ENCODE assay signal across 12 cellular contexts in genomic region chr16:30562021-30562420, GRCh38. TPM values are rescaled to one million over a fixed set of nuclear protein-coding genes. Genes with fewer than 3 reads are reported as not detected.
A peak's percentile ranks its signal among the peaks of the same experiment; 100 is the strongest.
DNase-seq lines count a peak whose midpoint lies in the region; FAIRE-seq and TF ChIP-seq lines count a peak whose summit lies in the region.
"Had no signal": no experiment of that assay in that cellular context is flagged by ENCODE, and none has a peak within 500 bp of the region (broad histone marks: within the 10 kb centered on the region; RNA-seq: fewer than 3 reads in every experiment).

No MANE protein-coding gene starts in this region.

- CTCF ChIA-PET in GM10248 (lab: Yijun Ruan, JAX) = interaction anchor here (1.0 to 1.3 kb wide), 3 partner anchors 10 to 132 kb away, joined by 3 to 5 read pairs (median 3); partner anchors contain the start of genes DCTPP1 and ZNF688

- no peak overlapping the region for H3K27ac ChIP-seq in neuronal stem cell (replicated peaks; ENCODE audit: low read length)

- H3K36me3 ChIP-seq in neuronal stem cell (replicated peaks in 1 of 2; ENCODE audit: control insufficient read depth in 2 of 2, insufficient read depth in 2 of 2, low read length in 2 of 2) = no peaks in the 10 kb centered on the region
- H3K36me3 ChIP-seq: pancreas had no signal

- H3K79me1 ChIP-seq in neuronal stem cell (ENCODE audit: low read depth, low read length) = peaks cover 6% of the 10 kb centered on the region

- no peak overlapping the region for H4K8ac ChIP-seq in neuronal stem cell (ENCODE audit: low read depth, low read length)

- peaks cover 0 to 4% of the 10 kb centered on the region in 2 donors for H3K9me3 ChIP-seq in neuronal stem cell (replicated peaks in 1 of 2; ENCODE audit: control insufficient read depth in 2 of 2, insufficient read depth in 1 of 2, low read depth in 1 of 2, low read length in 2 of 2)
- H3K9me3 ChIP-seq: body of pancreas, pancreas had no signal

- H3K4ac ChIP-seq in neuronal stem cell (ENCODE audit: low read length) = no peak overlapping the region

- peak overlapping the region; percentile 56 for H3K14ac ChIP-seq in neuronal stem cell (ENCODE audit: low read length)

- no peak overlapping the region for H2BK5ac ChIP-seq in neuronal stem cell (ENCODE audit: low read length)

- no peak overlapping the region for H2BK12ac ChIP-seq in neuronal stem cell (ENCODE audit: low read length)

- peaks cover 5 to 7% of the 10 kb centered on the region in 2 donors for H3K4me1 ChIP-seq in neuronal stem cell (ENCODE audit: control insufficient read depth in 2 of 2, insufficient read depth in 1 of 2, low read depth in 1 of 2, low read length in 2 of 2)

- H3K9me3 Mint-ChIP-seq in CD14-positive monocyte (no peaks in the 10 kb centered on the region), mesothelial cell of epicardium (no peaks in the 10 kb centered on the region)
- H3K9me3 Mint-ChIP-seq in dendritic cell treated with granulocyte-macrophage colony-stimulating factor and Interleukin-4, amounts not matched to agents 40 ng/mL and 50 ng/mL, for 4 days = no peaks in the 10 kb centered on the region

- FAIRE-seq in HTR-8/SVneo (lab: Jason Lieb, UNC) = no peak
- FAIRE-seq: GM18507, islet of Langerhans, pancreas had no signal

- H3K27me3 ChIP-seq in neuronal stem cell (ENCODE audit: control insufficient read depth in 3 of 3, insufficient read depth in 3 of 3, low read depth in 1 of 3, low read length in 3 of 3) = peaks cover 0 to 7% (median 0%) of the 10 kb centered on the region in 3 experiments
- H3K27me3 ChIP-seq: body of pancreas, pancreas had no signal

- intact Hi-C loops in CD14-positive monocyte (cut with micrococcal nuclease) = no loop called here
- intact Hi-C loops in dendritic cell treated with granulocyte-macrophage colony-stimulating factor and Interleukin-4, amounts not matched to agents 40 ng/mL and 50 ng/mL, for 4 days (cut with micrococcal nuclease) = no loop called here

- TF ChIP-seq CTCF in CD14-positive monocyte (IDR thresholded peaks at IDR 0.05) = no peak
- TF ChIP-seq CTCF in GM10248 (IDR thresholded peaks at IDR 0.05; ENCODE audit: control extremely low read depth, extremely low read depth, low read depth, missing control alignments) = peak; percentile 5
- no peak for TF ChIP-seq CTCF in mesothelial cell of epicardium (IDR thresholded peaks at IDR 0.05; ENCODE audit: unreplicated experiment)

- H2BK15ac ChIP-seq in neuronal stem cell (ENCODE audit: low read length) = no peak overlapping the region

- H4K91ac ChIP-seq in neuronal stem cell (ENCODE audit: low read depth, low read length, poor library complexity) = no peak overlapping the region

- H3K27ac Mint-ChIP-seq in CD14-positive monocyte (peak overlapping the region; percentile 91 to 96 (median 95)), mesothelial cell of epicardium (no peak overlapping the region)
- H3K27ac Mint-ChIP-seq in dendritic cell treated with granulocyte-macrophage colony-stimulating factor and Interleukin-4, amounts not matched to agents 40 ng/mL and 50 ng/mL, for 4 days = peak overlapping the region; percentile 99

- H3K36me3 Mint-ChIP-seq in CD14-positive monocyte (no peaks in the 10 kb centered on the region), mesothelial cell of epicardium (no peaks in the 10 kb centered on the region)
- H3K36me3 Mint-ChIP-seq in dendritic cell treated with granulocyte-macrophage colony-stimulating factor and Interleukin-4, amounts not matched to agents 40 ng/mL and 50 ng/mL, for 4 days (ENCODE audit: low read depth) = peaks cover 13% of the 10 kb centered on the region

- WGBS in neuronal stem cell (ENCODE audit: extremely low coverage in 2 of 2, insufficient read length in 2 of 2, insufficient replicate concordance in 1 of 2), 2 donors = no CpG with 5 or more reads among the region's 14 CpGs

- H2AFZ ChIP-seq in neuronal stem cell (ENCODE audit: low read length) = no peak overlapping the region

- H3K23ac ChIP-seq in neuronal stem cell (ENCODE audit: low read depth, low read length, poor library complexity) = no peak overlapping the region

- DNase-seq in CD14-positive monocyte (ENCODE audit: low spot score) (no peak), GM10248 (ENCODE audit: extremely low spot score) (no peak), neuronal stem cell (ENCODE audit: low spot score) (no peak), HTR-8/SVneo (ENCODE audit: insufficient read length, low spot score) (no peak), medulla oblongata (ENCODE audit: extremely low spot score) (no peak), mesothelial cell of epicardium (ENCODE audit: low spot score in 2 of 2, unreplicated experiment in 2 of 2) (no peak), inferior parietal cortex (ENCODE audit: extremely low spot score) (no peak)

- peaks cover 44% of the 10 kb centered on the region for H3K4me1 Mint-ChIP-seq in CD14-positive monocyte
- H3K4me1 Mint-ChIP-seq in dendritic cell treated with granulocyte-macrophage colony-stimulating factor and Interleukin-4, amounts not matched to agents 40 ng/mL and 50 ng/mL, for 4 days (ENCODE audit: low read depth) = peaks cover 57% of the 10 kb centered on the region
- peaks cover 19% of the 10 kb centered on the region for H3K4me1 Mint-ChIP-seq in mesothelial cell of epicardium

- H3K18ac ChIP-seq in neuronal stem cell (ENCODE audit: low read length) = no peak overlapping the region

- no peak overlapping the region for H2BK120ac ChIP-seq in neuronal stem cell (ENCODE audit: low read depth, low read length)

- H3K4me3 Mint-ChIP-seq in CD14-positive monocyte (peak overlapping the region; percentile 94 to 97), mesothelial cell of epicardium (no peak overlapping the region)
- H3K4me3 Mint-ChIP-seq in dendritic cell treated with granulocyte-macrophage colony-stimulating factor and Interleukin-4, amounts not matched to agents 40 ng/mL and 50 ng/mL, for 4 days = peak overlapping the region; percentile 88

- peak overlapping the region; percentile 79 for H2AK5ac ChIP-seq in neuronal stem cell (ENCODE audit: low read depth, low read length)

- H3K4me2 ChIP-seq in neuronal stem cell (ENCODE audit: insufficient read depth, low read length, poor library complexity, severe bottlenecking) = no peak overlapping the region

- H3K4me3 ChIP-seq in neuronal stem cell (ENCODE audit: low read length in 2 of 2) = peak overlapping the region in 1 of 2 donors; percentile 44

- POLR2A ChIA-PET in GM10248 (lab: Yijun Ruan, JAX) = interaction anchor here (0.7 kb wide), 1 partner anchor 115 kb away, joined by 6 read pairs; no protein-coding TSS in a partner anchor

- H3K27me3 Mint-ChIP-seq in CD14-positive monocyte (ENCODE audit: low read depth in 3 of 3) = peaks cover 3 to 6% (median 5%) of the 10 kb centered on the region in 3 donors
- peaks cover 8% of the 10 kb centered on the region for H3K27me3 Mint-ChIP-seq in dendritic cell treated with granulocyte-macrophage colony-stimulating factor and Interleukin-4, amounts not matched to agents 40 ng/mL and 50 ng/mL, for 4 days
- H3K27me3 Mint-ChIP-seq in mesothelial cell of epicardium (ENCODE audit: low read depth) = no peaks in the 10 kb centered on the region

- no peak overlapping the region for H3K9ac ChIP-seq in neuronal stem cell (ENCODE audit: low read depth, low read length, poor library complexity)

RNA-seq across cellular contexts. Expression of gene ZNF764, which starts 3.8 kb away (rescaled TPM):
- polyA plus RNA-seq in CD14-positive monocyte = 1 to 10 TPM in 1 of 2 donors, under 1 TPM in 1; 0.94 to 1.0 TPM
- 7.9 TPM for polyA plus RNA-seq in neuronal stem cell (2013, experiment 1 of 2)
- polyA plus RNA-seq in neuronal stem cell (2013, experiment 2 of 2) = 8.0 TPM
- 16.5 to 18.2 TPM (median 17.0 TPM) in 3 replicates for total RNA-seq in mesothelial cell of epicardium

RNA-seq across cellular contexts. Expression of gene ZNF688, which starts 9.5 kb away (rescaled TPM):
- 10 to 100 TPM; 18.9 to 24.1 TPM for polyA plus RNA-seq in CD14-positive monocyte
- 6.6 TPM for polyA plus RNA-seq in neuronal stem cell (2013, experiment 1 of 2)
- 7.2 TPM for polyA plus RNA-seq in neuronal stem cell (2013, experiment 2 of 2)
- 10.1 to 12.0 TPM (median 11.3 TPM) in 3 replicates for total RNA-seq in mesothelial cell of epicardium

RNA-seq across cellular contexts. Expression of gene ZNF785, which starts 23.5 kb away (rescaled TPM):
- polyA plus RNA-seq in CD14-positive monocyte = 1 to 10 TPM in 1 of 2 donors, under 1 TPM in 1; 0.67 to 1.1 TPM
- polyA plus RNA-seq in neuronal stem cell (2013, experiment 1 of 2) = 12.5 TPM
- 12.6 TPM for polyA plus RNA-seq in neuronal stem cell (2013, experiment 2 of 2)
- total RNA-seq in mesothelial cell of epicardium = 28.0 to 31.9 TPM (median 29.0 TPM) in 3 replicates

RNA-seq across cellular contexts. Expression of gene ZNF747, which starts 27.4 kb away (rescaled TPM):
- polyA plus RNA-seq in CD14-positive monocyte = 1 to 10 TPM; 4.1 to 6.6 TPM
- 6.9 TPM for polyA plus RNA-seq in neuronal stem cell (2013, experiment 1 of 2)
- 6.8 TPM for polyA plus RNA-seq in neuronal stem cell (2013, experiment 2 of 2)
- 12.4 to 16.4 TPM (median 15.2 TPM) in 3 replicates for total RNA-seq in mesothelial cell of epicardium

RNA-seq across cellular contexts. Expression of gene ZNF768, which starts 35.7 kb away (rescaled TPM):
- 1 to 10 TPM; 2.8 to 3.0 TPM for polyA plus RNA-seq in CD14-positive monocyte
- polyA plus RNA-seq in neuronal stem cell (2013, experiment 1 of 2) = 48.2 TPM
- polyA plus RNA-seq in neuronal stem cell (2013, experiment 2 of 2) = 46.8 TPM
- total RNA-seq in mesothelial cell of epicardium = 41.2 to 42.2 TPM (median 41.9 TPM) in 3 replicates
